9 cellular contexts compared by ENCODE assay signal in genomic region chr19:17871878-17872250, GRCh38.
DNase-seq lines count a peak whose midpoint lies in the region; ATAC-seq and TF ChIP-seq lines count a peak whose summit lies in the region.
"Had no signal": no experiment of that assay in that cellular context is flagged by ENCODE, and none has a peak within 500 bp of the region (broad histone marks: within the 10 kb centered on the region; RNA-seq: fewer than 3 reads in every experiment).

Gene SLC5A5, plus strand, starts transcription at chr19:17871945. Its CDS starts 375 bp downstream, at chr19:17872320.

- peaks cover 89% of the 10 kb centered on the region for H3K27me3 Mint-ChIP-seq in nephron progenitor cell (ENCODE audit: low read depth, poor library complexity)

- H3K4me3 Mint-ChIP-seq in nephron progenitor cell: no peak within 1 kb of the TSS

- peaks cover 0 to 21% (median 14%) of the 10 kb centered on the region in 4 donors for H3K4me1 ChIP-seq in tibial artery

- H3K9me3 Mint-ChIP-seq in nephron progenitor cell: no peaks in the 10 kb centered on the region

- no peaks in the 10 kb centered on the region for H3K36me3 ChIP-seq in tibial artery

- no peak within 1 kb of the TSS for H3K27ac ChIP-seq in tibial artery

- H3K27ac Mint-ChIP-seq in nephron progenitor cell: no peak within 1 kb of the TSS

- no peak within 1 kb of the TSS for H3K4me3 ChIP-seq in tibial artery

- peaks cover 5 to 71% of the 10 kb centered on the region in 2 donors for H3K27me3 ChIP-seq in tibial artery

- TF ChIP-seq CTCF in GM10266 (IDR thresholded peaks at IDR 0.05; ENCODE audit: control insufficient read depth, insufficient read depth, low read depth, missing control alignments): peak; percentile 2
- TF ChIP-seq CTCF in nephron progenitor cell (IDR thresholded peaks at IDR 0.05): no peak
- TF ChIP-seq CTCF in tibial artery (IDR thresholded peaks at IDR 0.05): no peak

- no peaks in the 10 kb centered on the region for H3K9me3 ChIP-seq in tibial artery

- no peak for DNase-seq in GM10266 (ENCODE audit: extremely low spot score)
- DNase-seq in NCI-H69 (lab: John Stamatoyannopoulos, UW): peak; percentile 40
- peak; percentile 30 for DNase-seq in activated naive CD4-positive, alpha-beta T cell treated with anti-CD3 and anti-CD28 coated beads, Interleukin-2, amount 50 U/mL, for 16 hours
- peak; percentile 58 for DNase-seq in nephron progenitor cell
- no peak for DNase-seq in tibial artery
- DNase-seq in NCI-H1436 (lab: John Stamatoyannopoulos, UW): no peak
- no peak for DNase-seq in hippocampal formation (lab: John Stamatoyannopoulos, UW)
- DNase-seq: GDM1 had no signal

- ATAC-seq in HG02763 (IDR thresholded peaks at IDR 0.05; ENCODE audit: unreplicated experiment): no peak

- intact Hi-C loops in tibial artery (cut with DNase I; ENCODE audit: low total_unique reads): no loop called here

- H3K36me3 Mint-ChIP-seq in nephron progenitor cell (ENCODE audit: low read depth): no peaks in the 10 kb centered on the region

- peaks cover 5% of the 10 kb centered on the region for H3K4me1 Mint-ChIP-seq in nephron progenitor cell

Comparison
In these comparisons a context has a peak if more than half of its experiments do, and no peak if none do; other contexts are left out.
1. DNase-seq: peak in NCI-H69 (single experiment), activated naive CD4-positive, alpha-beta T cell treated with anti-CD3 and anti-CD28 coated beads, Interleukin-2, amount 50 U/mL, for 16 hours (single experiment) and nephron progenitor cell (single experiment); none in GM10266 (single experiment), tibial artery (0 of 2), NCI-H1436 (single experiment) and hippocampal formation (0 of 2).